Comparison of ENCODE assay signal across 2 cellular contexts in the genomic region with DNA sequence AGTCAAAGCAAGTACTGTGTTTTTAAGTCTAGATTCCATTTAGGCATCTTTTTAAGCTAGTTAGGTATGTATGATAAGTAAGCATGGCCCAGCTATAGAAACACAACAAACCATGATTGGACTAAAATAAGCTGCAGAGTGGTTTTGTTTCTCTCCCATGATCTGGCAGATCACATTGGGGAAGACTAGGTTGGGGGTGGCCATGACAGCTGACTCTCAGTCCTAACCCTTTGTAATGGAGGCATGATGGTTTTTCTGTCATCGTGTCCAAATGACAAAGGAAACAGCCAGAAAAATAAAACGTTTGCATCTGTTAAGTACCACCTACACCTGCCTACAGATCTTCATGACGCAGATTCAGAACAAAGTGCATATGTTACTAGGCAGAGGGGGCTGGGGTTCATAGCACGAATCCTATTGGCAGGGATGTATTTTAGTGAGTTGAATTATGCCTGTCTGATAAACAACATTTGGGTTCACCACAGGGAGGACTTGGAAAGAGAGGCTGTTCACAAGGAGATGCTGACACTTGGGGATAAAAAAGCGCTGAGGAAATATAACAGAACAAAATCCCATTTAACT.
TF ChIP-seq lines count a peak whose summit lies in the region.

No MANE protein-coding gene starts in this region.

TF ChIP-seq in HCT116, 20 proteins besides CTCF, POLR2A, EP300 and RAD21 (continued from another document):
- TF ChIP-seq YY1 (IDR thresholded peaks at IDR 0.05; ENCODE audit: extremely low read depth, insufficient replicate concordance, low read depth, low read length) (no peak), ZNF274 (IDR thresholded peaks at IDR 0.05; ENCODE audit: low read depth, low read length) (no peak), TCF7L2 (IDR thresholded peaks at IDR 0.05; ENCODE audit: borderline replicate concordance, extremely low read depth, insufficient read depth, insufficient read length) (no peak), FOSL1 (IDR thresholded peaks at IDR 0.05; ENCODE audit: low read depth) (no peak), ELF1 (IDR thresholded peaks at IDR 0.05; ENCODE audit: borderline replicate concordance, low read depth) (no peak)

TF ChIP-seq in K562, 482 proteins besides CTCF, POLR2A, EP300 and RAD21 (continued from another document):
- TF ChIP-seq, protein P1, sequence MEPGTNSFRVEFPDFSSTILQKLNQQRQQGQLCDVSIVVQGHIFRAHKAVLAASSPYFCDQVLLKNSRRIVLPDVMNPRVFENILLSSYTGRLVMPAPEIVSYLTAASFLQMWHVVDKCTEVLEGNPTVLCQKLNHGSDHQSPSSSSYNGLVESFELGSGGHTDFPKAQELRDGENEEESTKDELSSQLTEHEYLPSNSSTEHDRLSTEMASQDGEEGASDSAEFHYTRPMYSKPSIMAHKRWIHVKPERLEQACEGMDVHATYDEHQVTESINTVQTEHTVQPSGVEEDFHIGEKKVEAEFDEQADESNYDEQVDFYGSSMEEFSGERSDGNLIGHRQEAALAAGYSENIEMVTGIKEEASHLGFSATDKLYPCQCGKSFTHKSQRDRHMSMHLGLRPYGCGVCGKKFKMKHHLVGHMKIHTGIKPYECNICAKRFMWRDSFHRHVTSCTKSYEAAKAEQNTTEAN (CRISPR knock-in tag; IDR thresholded peaks at IDR 0.05) = no peak
- TF ChIP-seq DIDO1 (tag; IDR thresholded peaks at IDR 0.05; ENCODE audit: low read depth) (no peak), ZNF57 (CRISPR knock-in tag; IDR thresholded peaks at IDR 0.05) (no peak), ZNF592 (IDR thresholded peaks at IDR 0.05) (peak; percentile 58), CXXC5 (CRISPR knock-in tag; IDR thresholded peaks at IDR 0.05) (peak; percentile 29; the same call in 1 of the 2 replicates), CEBPG (CRISPR knock-in tag; IDR thresholded peaks at IDR 0.05) (no peak), CEBPG (tag; conservative IDR thresholded peaks at IDR 0.05 in 1 of 2, IDR thresholded peaks at IDR 0.05 in 1 of 2) (no peak), HINFP (tag; conservative IDR thresholded peaks at IDR 0.05; ENCODE audit: low read depth) (no peak), ZFPM2 (CRISPR knock-in tag; IDR thresholded peaks at IDR 0.05) (no peak), EWSR1 (IDR thresholded peaks at IDR 0.05; ENCODE audit: borderline replicate concordance, low read depth, partially characterized antibody) (no peak), DMBX1 (CRISPR knock-in tag; IDR thresholded peaks at IDR 0.05; ENCODE audit: borderline replicate concordance) (peak; percentile 88), SMAD4 (CRISPR knock-in tag; conservative IDR thresholded peaks at IDR 0.05) (peak; percentile 33; the same call in 1 of the 2 replicates), SAP30 (IDR thresholded peaks at IDR 0.05; ENCODE audit: borderline replicate concordance, insufficient read depth, low read depth, low read length, poor library complexity, severe bottlenecking) (no peak), YY1 (IDR thresholded peaks at IDR 0.05; ENCODE audit: borderline replicate concordance in 1 of 3, control insufficient read depth in 1 of 3, extremely low read depth in 1 of 3, insufficient read depth in 3 of 3, insufficient read length in 1 of 3, insufficient replicate concordance in 2 of 3, low read depth in 1 of 3, low read length in 2 of 3) (peak in 1 of 3 experiments; percentile 55)
